Comparison of ENCODE assay signal across 2 cellular contexts in genomic region chr10:73819513-73820093, GRCh38.
A peak's percentile ranks its signal among the peaks of the same experiment; 100 is the strongest.
TF ChIP-seq lines count a peak whose summit lies in the region.

No MANE protein-coding gene starts in this region.

TF ChIP-seq in GM23338, 12 proteins besides CTCF, POLR2A, EP300 and RAD21:
- no peak for TF ChIP-seq ZNF114 (CRISPR knock-in tag; IDR thresholded peaks at IDR 0.05)
- TF ChIP-seq ETS1 (IDR thresholded peaks at IDR 0.05): no peak
- TF ChIP-seq ZNF331 (CRISPR knock-in tag; IDR thresholded peaks at IDR 0.05; ENCODE audit: low read depth): no peak
- no peak for TF ChIP-seq STAT1 (IDR thresholded peaks at IDR 0.05; ENCODE audit: unreplicated experiment)
- TF ChIP-seq NANOG (IDR thresholded peaks at IDR 0.05; ENCODE audit: borderline replicate concordance): no peak
- no peak for TF ChIP-seq EZH2phosphoT487 (IDR thresholded peaks at IDR 0.05; ENCODE audit: unreplicated experiment)
- TF ChIP-seq CREB1 (CRISPR knock-in tag; IDR thresholded peaks at IDR 0.05; ENCODE audit: low read depth): no peak
- TF ChIP-seq POLR2AphosphoS5 (IDR thresholded peaks at IDR 0.05; ENCODE audit: low read depth): no peak
- no peak for TF ChIP-seq JUNB (IDR thresholded peaks at IDR 0.05; ENCODE audit: unreplicated experiment)
- no peak for TF ChIP-seq ZNF462 (CRISPR knock-in tag; IDR thresholded peaks at IDR 0.05)
- no peak for TF ChIP-seq EZH2 (IDR thresholded peaks at IDR 0.05; ENCODE audit: low read depth, unreplicated experiment)
- TF ChIP-seq, protein P1, sequence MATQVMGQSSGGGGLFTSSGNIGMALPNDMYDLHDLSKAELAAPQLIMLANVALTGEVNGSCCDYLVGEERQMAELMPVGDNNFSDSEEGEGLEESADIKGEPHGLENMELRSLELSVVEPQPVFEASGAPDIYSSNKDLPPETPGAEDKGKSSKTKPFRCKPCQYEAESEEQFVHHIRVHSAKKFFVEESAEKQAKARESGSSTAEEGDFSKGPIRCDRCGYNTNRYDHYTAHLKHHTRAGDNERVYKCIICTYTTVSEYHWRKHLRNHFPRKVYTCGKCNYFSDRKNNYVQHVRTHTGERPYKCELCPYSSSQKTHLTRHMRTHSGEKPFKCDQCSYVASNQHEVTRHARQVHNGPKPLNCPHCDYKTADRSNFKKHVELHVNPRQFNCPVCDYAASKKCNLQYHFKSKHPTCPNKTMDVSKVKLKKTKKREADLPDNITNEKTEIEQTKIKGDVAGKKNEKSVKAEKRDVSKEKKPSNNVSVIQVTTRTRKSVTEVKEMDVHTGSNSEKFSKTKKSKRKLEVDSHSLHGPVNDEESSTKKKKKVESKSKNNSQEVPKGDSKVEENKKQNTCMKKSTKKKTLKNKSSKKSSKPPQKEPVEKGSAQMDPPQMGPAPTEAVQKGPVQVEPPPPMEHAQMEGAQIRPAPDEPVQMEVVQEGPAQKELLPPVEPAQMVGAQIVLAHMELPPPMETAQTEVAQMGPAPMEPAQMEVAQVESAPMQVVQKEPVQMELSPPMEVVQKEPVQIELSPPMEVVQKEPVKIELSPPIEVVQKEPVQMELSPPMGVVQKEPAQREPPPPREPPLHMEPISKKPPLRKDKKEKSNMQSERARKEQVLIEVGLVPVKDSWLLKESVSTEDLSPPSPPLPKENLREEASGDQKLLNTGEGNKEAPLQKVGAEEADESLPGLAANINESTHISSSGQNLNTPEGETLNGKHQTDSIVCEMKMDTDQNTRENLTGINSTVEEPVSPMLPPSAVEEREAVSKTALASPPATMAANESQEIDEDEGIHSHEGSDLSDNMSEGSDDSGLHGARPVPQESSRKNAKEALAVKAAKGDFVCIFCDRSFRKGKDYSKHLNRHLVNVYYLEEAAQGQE (IDR thresholded peaks at IDR 0.05; ENCODE audit: unreplicated experiment): no peak

TF ChIP-seq in K562, 482 proteins besides CTCF, POLR2A, EP300 and RAD21:
- TF ChIP-seq MTA1 (IDR thresholded peaks at IDR 0.05; ENCODE audit: borderline replicate concordance) (no peak), ZNF143 (CRISPR knock-in tag; IDR thresholded peaks at IDR 0.05) (no peak), ZNF282 (CRISPR knock-in tag; IDR thresholded peaks at IDR 0.05) (no peak), TCF7L2 (IDR thresholded peaks at IDR 0.05; ENCODE audit: low read depth, low read length) (no peak), TEAD4 (IDR thresholded peaks at IDR 0.05; ENCODE audit: low read length) (no peak), TEAD4 (CRISPR knock-in tag; IDR thresholded peaks at IDR 0.05; ENCODE audit: borderline replicate concordance) (peak; percentile 32; the same call in 1 of the 2 replicates), MAFG (tag; conservative IDR thresholded peaks at IDR 0.05) (no peak), JUN (IDR thresholded peaks at IDR 0.05; ENCODE audit: borderline replicate concordance, low read depth, low read length) (no peak), JUN (CRISPR knock-in tag; IDR thresholded peaks at IDR 0.05; ENCODE audit: borderline replicate concordance) (no peak), PBX2 (CRISPR knock-in tag; IDR thresholded peaks at IDR 0.05; ENCODE audit: low read depth) (no peak), PBX2 (tag; conservative IDR thresholded peaks at IDR 0.05; ENCODE audit: low read depth) (no peak), STAT5A (IDR thresholded peaks at IDR 0.05; ENCODE audit: borderline replicate concordance, low read length) (no peak), NKRF (IDR thresholded peaks at IDR 0.05; ENCODE audit: borderline replicate concordance) (no peak), RBM17 (IDR thresholded peaks at IDR 0.05; ENCODE audit: borderline replicate concordance, low read depth, low read length) (no peak), ZNF134 (CRISPR knock-in tag; conservative IDR thresholded peaks at IDR 0.05) (no peak), EP400 (IDR thresholded peaks at IDR 0.05) (no peak), HDAC1 (IDR thresholded peaks at IDR 0.05) (no peak), PHF8 (IDR thresholded peaks at IDR 0.05; ENCODE audit: borderline replicate concordance, low read length) (no peak), TFAP4 (CRISPR knock-in tag; IDR thresholded peaks at IDR 0.05; ENCODE audit: borderline replicate concordance) (0 out of 2 replicates have a peak, but pooled peaks have one; percentile 7), RBM14 (IDR thresholded peaks at IDR 0.05; ENCODE audit: borderline replicate concordance, insufficient read depth, low read depth, low read length) (0 out of 2 replicates have a peak, but pooled peaks have one; percentile 25), RBFOX2 (IDR thresholded peaks at IDR 0.05; ENCODE audit: low read depth, low read length) (0 out of 2 replicates have a peak, but pooled peaks have one; percentile 28), POLR2G (IDR thresholded peaks at IDR 0.05; ENCODE audit: low read depth, low read length) (peak; percentile 39), VEZF1 (CRISPR knock-in tag; IDR thresholded peaks at IDR 0.05) (no peak), CSDE1 (IDR thresholded peaks at IDR 0.05) (no peak), ZNF197 (CRISPR knock-in tag; IDR thresholded peaks at IDR 0.05; ENCODE audit: low read depth) (no peak), PHB2 (IDR thresholded peaks at IDR 0.05; ENCODE audit: low read depth) (no peak), MTA2 (IDR thresholded peaks at IDR 0.05; ENCODE audit: low read depth) (no peak), DIDO1 (tag; IDR thresholded peaks at IDR 0.05; ENCODE audit: low read depth) (no peak)
- TF ChIP-seq, protein P2, sequence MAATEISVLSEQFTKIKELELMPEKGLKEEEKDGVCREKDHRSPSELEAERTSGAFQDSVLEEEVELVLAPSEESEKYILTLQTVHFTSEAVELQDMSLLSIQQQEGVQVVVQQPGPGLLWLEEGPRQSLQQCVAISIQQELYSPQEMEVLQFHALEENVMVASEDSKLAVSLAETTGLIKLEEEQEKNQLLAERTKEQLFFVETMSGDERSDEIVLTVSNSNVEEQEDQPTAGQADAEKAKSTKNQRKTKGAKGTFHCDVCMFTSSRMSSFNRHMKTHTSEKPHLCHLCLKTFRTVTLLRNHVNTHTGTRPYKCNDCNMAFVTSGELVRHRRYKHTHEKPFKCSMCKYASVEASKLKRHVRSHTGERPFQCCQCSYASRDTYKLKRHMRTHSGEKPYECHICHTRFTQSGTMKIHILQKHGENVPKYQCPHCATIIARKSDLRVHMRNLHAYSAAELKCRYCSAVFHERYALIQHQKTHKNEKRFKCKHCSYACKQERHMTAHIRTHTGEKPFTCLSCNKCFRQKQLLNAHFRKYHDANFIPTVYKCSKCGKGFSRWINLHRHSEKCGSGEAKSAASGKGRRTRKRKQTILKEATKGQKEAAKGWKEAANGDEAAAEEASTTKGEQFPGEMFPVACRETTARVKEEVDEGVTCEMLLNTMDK (IDR thresholded peaks at IDR 0.05; ENCODE audit: borderline replicate concordance, insufficient read depth, low read depth, low read length, poor library complexity, severe bottlenecking): no peak
- TF ChIP-seq, protein P3, sequence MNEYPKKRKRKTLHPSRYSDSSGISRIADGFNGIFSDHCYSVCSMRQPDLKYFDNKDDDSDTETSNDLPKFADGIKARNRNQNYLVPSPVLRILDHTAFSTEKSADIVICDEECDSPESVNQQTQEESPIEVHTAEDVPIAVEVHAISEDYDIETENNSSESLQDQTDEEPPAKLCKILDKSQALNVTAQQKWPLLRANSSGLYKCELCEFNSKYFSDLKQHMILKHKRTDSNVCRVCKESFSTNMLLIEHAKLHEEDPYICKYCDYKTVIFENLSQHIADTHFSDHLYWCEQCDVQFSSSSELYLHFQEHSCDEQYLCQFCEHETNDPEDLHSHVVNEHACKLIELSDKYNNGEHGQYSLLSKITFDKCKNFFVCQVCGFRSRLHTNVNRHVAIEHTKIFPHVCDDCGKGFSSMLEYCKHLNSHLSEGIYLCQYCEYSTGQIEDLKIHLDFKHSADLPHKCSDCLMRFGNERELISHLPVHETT (CRISPR knock-in tag; conservative IDR thresholded peaks at IDR 0.05 in 1 of 2, IDR thresholded peaks at IDR 0.05 in 1 of 2): no peak
TF ChIP-seq in K562: peak in this region for 5.
